8 cellular contexts compared by ENCODE assay signal in genomic region chr20:325889-326644, GRCh38. TPM values are rescaled to one million over a fixed set of nuclear protein-coding genes. Genes with fewer than 3 reads are reported as not detected.
A peak's percentile ranks its signal among the peaks of the same experiment; 100 is the strongest.
DNase-seq lines count a peak whose midpoint lies in the region; ATAC-seq and TF ChIP-seq lines count a peak whose summit lies in the region.

No MANE protein-coding gene starts in this region.

- H3K4me1 ChIP-seq in ES-I3 (ENCODE audit: insufficient read depth, low read length), result peaks cover 21% of the 10 kb centered on the region
- H3K4me1 ChIP-seq in naive thymus-derived CD4-positive, alpha-beta T cell (ENCODE audit: control insufficient read depth in 2 of 2, insufficient read depth in 2 of 2, low read length in 2 of 2), result peaks cover 7 to 9% of the 10 kb centered on the region in 2 donors
- peaks cover 0 to 61% (median 13%) of the 10 kb centered on the region in 4 donors for H3K4me1 ChIP-seq in tibial nerve

- no peaks in the 10 kb centered on the region for H3K27me3 ChIP-seq in naive thymus-derived CD4-positive, alpha-beta T cell (ENCODE audit: control insufficient read depth in 2 of 2, insufficient read depth in 2 of 2, low read length in 2 of 2)
- H3K27me3 ChIP-seq in tibial nerve, result no peaks in the 10 kb centered on the region

- 0 to 1% methylated on average over 4 to 57 of the region's 103 CpGs for WGBS in tibial nerve, 2 donors

- DNase-seq in NOMO-1 treated with DMSO at 0.1 percent for 48 hours (lab: John Stamatoyannopoulos, UW; ENCODE audit: unreplicated experiment), result peak; percentile 45
- peak; percentile 40 for DNase-seq in activated T-helper 9 cell treated with anti-CD3 and anti-CD28 coated beads, Interleukin-2, amount 50 U/mL, for 16 hours (ENCODE audit: low read depth)
- peak; percentile 56 for DNase-seq in fibroblast of the aortic adventitia (ENCODE audit: low read depth)
- DNase-seq in naive thymus-derived CD4-positive, alpha-beta T cell, result peak; percentile 33 to 64 (median 53)
- DNase-seq in tibial nerve (ENCODE audit: low spot score in 2 of 2), result no peak
- DNase-seq in omental fat pad (ENCODE audit: low spot score), result no peak

- H3K9me3 ChIP-seq in ES-I3 (ENCODE audit: control insufficient read depth, insufficient read depth, low read length) (no peaks in the 10 kb centered on the region), tibial nerve (no peaks in the 10 kb centered on the region)
- H3K9me3 ChIP-seq in naive thymus-derived CD4-positive, alpha-beta T cell (ENCODE audit: control insufficient read depth in 2 of 3, low read length in 3 of 3), result no peaks in the 10 kb centered on the region

- H3K36me3 Mint-ChIP-seq in naive thymus-derived CD4-positive, alpha-beta T cell, result no peaks in the 10 kb centered on the region

- peak overlapping the region; percentile 82 for H3K27ac ChIP-seq in naive thymus-derived CD4-positive, alpha-beta T cell (ENCODE audit: low read depth, low read length)
- H3K27ac ChIP-seq in tibial nerve, result peak overlapping the region; percentile 87 to 99 (median 93)

- peaks cover 10 to 31% (median 28%) of the 10 kb centered on the region in 7 donors for H3K4me1 Mint-ChIP-seq in naive thymus-derived CD4-positive, alpha-beta T cell

- no peak for TF ChIP-seq POLR2A in tibial nerve (IDR thresholded peaks at IDR 0.05)

- POLR2A ChIA-PET in naive thymus-derived CD4-positive, alpha-beta T cell (lab: Charles Lee), result interaction anchor here (1.1 to 6.3 kb wide), 5 partner anchors 13 to 100 kb away, joined by 3 to 74 read pairs (median 8); partner anchors contain the start of gene ZCCHC3

- CTCF ChIA-PET in naive thymus-derived CD4-positive, alpha-beta T cell (lab: Charles Lee), result no interaction called here

- ATAC-seq in HG03064 (IDR thresholded peaks at IDR 0.05; ENCODE audit: low read depth, unreplicated experiment) (peak; percentile 6), omental fat pad (ENCODE audit: low FRiP score) (no peak)
- no peak for ATAC-seq in naive thymus-derived CD4-positive, alpha-beta T cell

- H3K27me3 Mint-ChIP-seq in naive thymus-derived CD4-positive, alpha-beta T cell, result peaks cover 0 to 6% (median 0%) of the 10 kb centered on the region in 5 donors

- peaks cover 0 to 2% (median 0%) of the 10 kb centered on the region in 11 donors for H3K9me3 Mint-ChIP-seq in naive thymus-derived CD4-positive, alpha-beta T cell

- H3K4me3 Mint-ChIP-seq in naive thymus-derived CD4-positive, alpha-beta T cell, result peak overlapping the region; percentile 67 to 88 (median 82)

- peak overlapping the region in 8 of 9 donors; percentile 72 to 90 (median 80) for H3K27ac Mint-ChIP-seq in naive thymus-derived CD4-positive, alpha-beta T cell

- intact Hi-C loops in naive thymus-derived CD4-positive, alpha-beta T cell (cut with micrococcal nuclease), result loop anchor here (1.0 to 10.0 kb wide), 8 partner anchors 16 to 1779 kb away; partner anchors contain the start of genes C20orf96 (in 1 of the 2), CSNK2A1 (in 1 of the 2), NRSN2 (in 1 of the 2) and STK35 (in 1 of the 2)

- TF ChIP-seq EP300 in tibial nerve (IDR thresholded peaks at IDR 0.05), result no peak

- H3K9ac ChIP-seq in ES-I3 (ENCODE audit: low read depth, low read length), result peak overlapping the region; percentile 79

- TF ChIP-seq CTCF in fibroblast of the aortic adventitia (IDR thresholded peaks at IDR 0.05; ENCODE audit: insufficient read depth, low read length) (no peak), tibial nerve (IDR thresholded peaks at IDR 0.05) (no peak), omental fat pad (IDR thresholded peaks at IDR 0.05) (no peak)

- H3K36me3 ChIP-seq in ES-I3 (ENCODE audit: insufficient read depth, low read length) (no peaks in the 10 kb centered on the region), tibial nerve (no peaks in the 10 kb centered on the region)
- no peaks in the 10 kb centered on the region for H3K36me3 ChIP-seq in naive thymus-derived CD4-positive, alpha-beta T cell (ENCODE audit: control insufficient read depth in 2 of 3, insufficient read depth in 3 of 3, low read length in 3 of 3)

- H3K4me3 ChIP-seq in fibroblast of the aortic adventitia (ENCODE audit: low read depth, low read length), result peak overlapping the region; percentile 90
- peak overlapping the region; percentile 80 for H3K4me3 ChIP-seq in naive thymus-derived CD4-positive, alpha-beta T cell (ENCODE audit: low read length)
- H3K4me3 ChIP-seq in tibial nerve, result peak overlapping the region; percentile 61 to 93 (median 70)

RNA-seq across cellular contexts. Expression of gene SOX12, which starts 0.7 kb away (rescaled TPM):
- 7.7 and 15.9 TPM in 2 replicates for total RNA-seq in fibroblast of the aortic adventitia (ENCODE audit: low replicate concordance)
- 10 to 100 TPM in 3 of 5 experiments, 1 to 10 TPM in 2; 4.6 to 15.1 (median 12.3) TPM for total RNA-seq in naive thymus-derived CD4-positive, alpha-beta T cell
- 1 to 10 TPM in 1 of 2 donors, under 1 TPM in 1; 0.89 to 1.3 TPM for polyA plus RNA-seq in naive thymus-derived CD4-positive, alpha-beta T cell
- 1 to 10 TPM; 4.6 to 9.8 (median 8.6) TPM for total RNA-seq in tibial nerve
- total RNA-seq in omental fat pad, result 1 to 10 TPM; 2.0 to 3.3 (median 2.5) TPM

RNA-seq across cellular contexts. Expression of gene NRSN2, which starts 20.8 kb away (rescaled TPM):
- 34.2 and 50.9 TPM in 2 replicates for total RNA-seq in fibroblast of the aortic adventitia (ENCODE audit: low replicate concordance)
- total RNA-seq in naive thymus-derived CD4-positive, alpha-beta T cell, result 1 to 10 TPM in 3 of 5 experiments, under 1 TPM in 2; 0.24 to 2.1 (median 1.3) TPM
- 1 to 10 TPM; 1.3 to 1.8 TPM for polyA plus RNA-seq in naive thymus-derived CD4-positive, alpha-beta T cell
- 10 to 100 TPM; 20.6 to 34.1 (median 26.2) TPM for total RNA-seq in tibial nerve
- total RNA-seq in omental fat pad, result 10 to 100 TPM; 12.6 to 19.1 (median 15.8) TPM

RNA-seq across cellular contexts. Expression of gene ZCCHC3, which starts 28.7 kb away (rescaled TPM):
- total RNA-seq in fibroblast of the aortic adventitia (ENCODE audit: low replicate concordance) (11.6 and 16.2 TPM in 2 replicates), tibial nerve (10 to 100 TPM; 12.0 to 24.9 (median 20.6) TPM), omental fat pad (10 to 100 TPM; 10.5 to 20.1 (median 12.6) TPM)
- total RNA-seq in naive thymus-derived CD4-positive, alpha-beta T cell, result 10 to 100 TPM; 14.6 to 31.9 (median 27.1) TPM
- 10 to 100 TPM in 1 of 2 donors, 1 to 10 TPM in 1; 5.6 to 15.3 TPM for polyA plus RNA-seq in naive thymus-derived CD4-positive, alpha-beta T cell

RNA-seq across cellular contexts. Expression of gene C20orf96, which starts 35.5 kb away (rescaled TPM):
- 0.98 and 2.4 TPM in 2 replicates for total RNA-seq in fibroblast of the aortic adventitia (ENCODE audit: low replicate concordance)
- total RNA-seq in naive thymus-derived CD4-positive, alpha-beta T cell, result 1 to 10 TPM; 3.4 to 5.7 (median 4.8) TPM
- polyA plus RNA-seq in naive thymus-derived CD4-positive, alpha-beta T cell, result 1 to 10 TPM in 1 of 2 donors, under 1 TPM in 1; 0.86 to 1.1 TPM
- 1 to 10 TPM; 3.5 to 8.7 (median 4.5) TPM for total RNA-seq in tibial nerve
- 1 to 10 TPM; 1.4 to 3.0 (median 1.9) TPM for total RNA-seq in omental fat pad

RNA-seq across cellular contexts. Expression of gene TRIB3, which starts 54.5 kb away (rescaled TPM):
- total RNA-seq in fibroblast of the aortic adventitia (ENCODE audit: low replicate concordance) (71.0 and 72.8 TPM in 2 replicates), tibial nerve (10 to 100 TPM in 1 of 4 donors, 1 to 10 TPM in 3; 4.5 to 10.5 (median 5.9) TPM), omental fat pad (10 to 100 TPM in 1 of 4 donors, 1 to 10 TPM in 3; 5.5 to 10.6 (median 6.2) TPM)
- 10 to 100 TPM in 1 of 5 experiments, 1 to 10 TPM in 4; 2.4 to 27.7 (median 9.4) TPM for total RNA-seq in naive thymus-derived CD4-positive, alpha-beta T cell
- 10 to 100 TPM; 12.6 to 16.0 TPM for polyA plus RNA-seq in naive thymus-derived CD4-positive, alpha-beta T cell

Comparison
In these comparisons a context has a peak if more than half of its experiments do, and no peak if none do; other contexts are left out.
1. DNase-seq: peak in NOMO-1 treated with DMSO at 0.1 percent for 48 hours (single experiment), activated T-helper 9 cell treated with anti-CD3 and anti-CD28 coated beads, Interleukin-2, amount 50 U/mL, for 16 hours (single experiment), fibroblast of the aortic adventitia (single experiment) and naive thymus-derived CD4-positive, alpha-beta T cell (9 of 9); none in tibial nerve (0 of 2) and omental fat pad (single experiment).
2. RNA of gene NRSN2, which starts 20.8 kb away (total RNA-seq): 34.2 to 50.9 TPM in fibroblast of the aortic adventitia, 20.6 to 34.1 TPM in tibial nerve and 12.6 to 19.1 TPM in omental fat pad; 0.24 to 2.1 TPM in naive thymus-derived CD4-positive, alpha-beta T cell; every median in the first group is over 4 times any median in the second.
3. Peak in every context shown above with its lines, with median percentiles within 50 percentile points of each other: H3K4me3 ChIP-seq.